Comparison of ENCODE assay signal across 8 cellular contexts in the genomic region with DNA sequence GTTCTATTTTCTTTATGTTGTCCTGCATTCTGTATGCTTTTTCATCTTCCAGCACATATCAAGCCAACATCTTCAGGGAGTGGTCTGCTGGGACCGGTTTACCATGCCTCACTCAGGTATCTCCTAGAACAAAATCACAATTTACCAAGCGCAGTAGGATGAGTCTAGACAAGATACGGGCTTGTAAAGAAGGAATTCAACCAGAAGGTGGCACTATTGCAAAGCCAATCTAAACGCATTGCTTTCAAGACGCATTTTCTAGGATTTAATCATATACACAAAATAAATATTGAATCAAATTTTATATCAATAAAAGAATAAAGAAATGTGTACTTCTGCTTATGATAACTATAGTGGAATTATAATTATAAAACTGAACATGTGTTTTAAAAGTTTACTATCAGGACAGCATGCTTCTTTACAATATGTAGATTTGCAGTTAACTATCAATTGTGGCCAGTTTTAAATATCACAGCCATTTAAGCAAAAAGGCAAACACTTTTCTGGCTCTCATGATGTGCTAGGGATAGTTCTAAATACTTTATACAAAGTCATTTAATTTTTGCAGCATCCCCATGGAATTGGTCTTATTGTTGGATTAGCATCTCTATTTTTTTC. TPM values are rescaled to one million over a fixed set of nuclear protein-coding genes. Genes with fewer than 3 reads are reported as not detected.
DNase-seq lines count a peak whose midpoint lies in the region; ATAC-seq and TF ChIP-seq lines count a peak whose summit lies in the region.

No MANE protein-coding gene starts in this region.

- DNase-seq in DMS 273 treated with DMSO at 0.1 percent for 48 hours (lab: John Stamatoyannopoulos, UW) (peak; percentile 15), NCI-H446 treated with DMSO at 0.1 percent for 48 hours (lab: John Stamatoyannopoulos, UW) (peak; percentile 2), heart left ventricle (no peak), pulmonary artery endothelial cell (ENCODE audit: low read depth, low spot score) (peak; percentile 35)
- DNase-seq in activated gamma-delta T cell treated with anti-CD3 and anti-CD28 coated beads, Interleukin-2, amount 50 U/mL, for 16 hours (ENCODE audit: low read depth) = peak; percentile 14
- DNase-seq in activated T-helper 2 cell treated with anti-CD3 and anti-CD28 coated beads, Interferon-gamma antibody, Interleukin-2, Interleukin-4, amounts not matched to agents 10 μg/mL and 5 μg/mL and 100 μg/mL, durations not matched to agents 14 hours and 24 hours and 36 hours (ENCODE audit: low spot score) = no peak

- ATAC-seq in GM18909 (IDR thresholded peaks at IDR 0.05; ENCODE audit: poor library complexity, unreplicated experiment) = peak; percentile 69
- ATAC-seq in HG03196 (IDR thresholded peaks at IDR 0.05; ENCODE audit: unreplicated experiment) = peak; percentile 65
- peak in 3 of 4 donors; percentile 48 to 67 (median 66) for ATAC-seq in heart left ventricle

- peak; percentile 58 to 85 (median 76) for TF ChIP-seq CTCF in heart left ventricle (IDR thresholded peaks at IDR 0.05)

- no peak overlapping the region for H3K4me3 Mint-ChIP-seq in activated T-helper 2 cell treated with anti-CD3 and anti-CD28 coated beads, Interferon-gamma antibody, Interleukin-2, Interleukin-4, amounts not matched to agents 10 μg/mL and 5 μg/mL and 100 μg/mL, durations not matched to agents 14 hours and 24 hours and 36 hours (ENCODE audit: low read depth)

- H3K9me3 ChIP-seq in heart left ventricle = no peaks in the 10 kb centered on the region

- no peaks in the 10 kb centered on the region for H3K36me3 Mint-ChIP-seq in activated T-helper 2 cell treated with anti-CD3 and anti-CD28 coated beads, Interferon-gamma antibody, Interleukin-2, Interleukin-4, amounts not matched to agents 10 μg/mL and 5 μg/mL and 100 μg/mL, durations not matched to agents 14 hours and 24 hours and 36 hours (ENCODE audit: low read depth)

- peaks cover 24% of the 10 kb centered on the region for H3K27me3 Mint-ChIP-seq in activated T-helper 2 cell treated with anti-CD3 and anti-CD28 coated beads, Interferon-gamma antibody, Interleukin-2, Interleukin-4, amounts not matched to agents 10 μg/mL and 5 μg/mL and 100 μg/mL, durations not matched to agents 14 hours and 24 hours and 36 hours (ENCODE audit: low read depth)

- no peak overlapping the region for H3K27ac ChIP-seq in heart left ventricle

- H3K9me3 Mint-ChIP-seq in activated T-helper 2 cell treated with anti-CD3 and anti-CD28 coated beads, Interferon-gamma antibody, Interleukin-2, Interleukin-4, amounts not matched to agents 10 μg/mL and 5 μg/mL and 100 μg/mL, durations not matched to agents 14 hours and 24 hours and 36 hours = no peaks in the 10 kb centered on the region

- peaks cover 13% of the 10 kb centered on the region for H3K4me1 Mint-ChIP-seq in activated T-helper 2 cell treated with anti-CD3 and anti-CD28 coated beads, Interferon-gamma antibody, Interleukin-2, Interleukin-4, amounts not matched to agents 10 μg/mL and 5 μg/mL and 100 μg/mL, durations not matched to agents 14 hours and 24 hours and 36 hours (ENCODE audit: low read depth)

- peaks cover 0 to 10% (median 0%) of the 10 kb centered on the region in 9 donors for H3K27me3 ChIP-seq in heart left ventricle

- intact Hi-C loops in heart left ventricle (cut with DNase I) = loop anchor here in 8 of 10 donors (1.0 to 10.0 kb wide), 7 partner anchors 142 to 267 kb away; a partner anchor contains a TSS
- intact Hi-C loops in activated T-helper 2 cell treated with anti-CD3 and anti-CD28 coated beads, Interferon-gamma antibody, Interleukin-2, Interleukin-4, amounts not matched to agents 10 μg/mL and 5 μg/mL and 100 μg/mL, durations not matched to agents 14 hours and 24 hours and 36 hours (cut with micrococcal nuclease) = loop anchor here (1.0 to 5.0 kb wide), 2 partner anchors 147 to 267 kb away; no protein-coding TSS in a partner anchor

- H3K36me3 ChIP-seq in heart left ventricle = no peaks in the 10 kb centered on the region

- 1 to 2% (median 1%) methylated on average over 5 of the region's 5 CpGs for WGBS in heart left ventricle, 4 donors

- no peak for TF ChIP-seq POLR2A in heart left ventricle (IDR thresholded peaks at IDR 0.05)

- H3K4me1 ChIP-seq in heart left ventricle = no peaks in the 10 kb centered on the region

- no peak overlapping the region for H3K4me3 ChIP-seq in heart left ventricle

- no peak overlapping the region for H3K27ac Mint-ChIP-seq in activated T-helper 2 cell treated with anti-CD3 and anti-CD28 coated beads, Interferon-gamma antibody, Interleukin-2, Interleukin-4, amounts not matched to agents 10 μg/mL and 5 μg/mL and 100 μg/mL, durations not matched to agents 14 hours and 24 hours and 36 hours

RNA-seq across cellular contexts. Expression of a gene that starts 16.1 kb away (rescaled TPM):
- 10 to 100 TPM; 26.0 to 37.9 (median 32.4) TPM for total RNA-seq in heart left ventricle
- 10 to 100 TPM; 13.0 to 24.1 TPM for polyA plus RNA-seq in heart left ventricle
- total RNA-seq in pulmonary artery endothelial cell = 40.5 and 56.3 TPM in 2 replicates
- 75.5 and 76.5 TPM in 2 replicates for total RNA-seq in activated T-helper 2 cell treated with anti-CD3 and anti-CD28 coated beads, Interferon-gamma antibody, Interleukin-2, Interleukin-4, amounts not matched to agents 10 μg/mL and 5 μg/mL and 100 μg/mL, durations not matched to agents 14 hours and 24 hours and 36 hours

Comparison
In these comparisons a context has a peak if more than half of its experiments do, and no peak if none do; other contexts are left out.
1. DNase-seq: peak in DMS 273 treated with DMSO at 0.1 percent for 48 hours (single experiment), NCI-H446 treated with DMSO at 0.1 percent for 48 hours (single experiment), activated gamma-delta T cell treated with anti-CD3 and anti-CD28 coated beads, Interleukin-2, amount 50 U/mL, for 16 hours (single experiment) and pulmonary artery endothelial cell (single experiment); none in heart left ventricle (0 of 5) and activated T-helper 2 cell treated with anti-CD3 and anti-CD28 coated beads, Interferon-gamma antibody, Interleukin-2, Interleukin-4, amounts not matched to agents 10 μg/mL and 5 μg/mL and 100 μg/mL, durations not matched to agents 14 hours and 24 hours and 36 hours (single experiment).
2. Peak in every context shown above with its lines, with median percentiles within 50 percentile points of each other: ATAC-seq.